ENCODE assay signal across 7 cellular contexts in genomic region chr10:87817291-87817872, GRCh38. TPM values are rescaled to one million over a fixed set of nuclear protein-coding genes. Genes with fewer than 3 reads are reported as not detected.
DNase-seq lines count a peak whose midpoint lies in the region; ATAC-seq lines count a peak whose summit lies in the region.

No MANE protein-coding gene starts in this region.

- H3K79me1 ChIP-seq in mesendoderm (ENCODE audit: low read length) = peaks cover 1% of the 10 kb centered on the region

- H3K36me3 ChIP-seq in H7 (replicated peaks; ENCODE audit: control insufficient read depth, insufficient read depth, low read length) (peaks cover 3% of the 10 kb centered on the region; the same call in 1 of the 2 replicates), mesendoderm (ENCODE audit: control insufficient read depth, insufficient read depth, low read length) (no peaks in the 10 kb centered on the region), aorta (ENCODE audit: control insufficient read depth in 1 of 2, insufficient read depth in 2 of 2, low read length in 1 of 2) (no peaks in the 10 kb centered on the region)

- peak; percentile 26 for ATAC-seq in GM18502 (IDR thresholded peaks at IDR 0.05; ENCODE audit: poor library complexity, unreplicated experiment)
- ATAC-seq in aorta (ENCODE audit: low FRiP score) = no peak

- no peaks in the 10 kb centered on the region for H3K9me3 ChIP-seq in aorta (ENCODE audit: control insufficient read depth, low read length)

- H2BK5ac ChIP-seq in mesendoderm (ENCODE audit: low read length) = peak overlapping the region; percentile 61

- H3K4me1 ChIP-seq in mesendoderm (ENCODE audit: control insufficient read depth, low read depth, low read length) (no peaks in the 10 kb centered on the region), aorta (ENCODE audit: control insufficient read depth in 1 of 2, insufficient read depth in 2 of 2, low read length in 2 of 2) (peaks cover 0 to 3% of the 10 kb centered on the region in 2 donors)

- peak overlapping the region; percentile 71 for H3K18ac ChIP-seq in mesendoderm (ENCODE audit: low read length)

- no peak overlapping the region for H2BK120ac ChIP-seq in mesendoderm (ENCODE audit: low read depth, low read length)

- peak overlapping the region; percentile 16 for H4K8ac ChIP-seq in mesendoderm (ENCODE audit: low read depth, low read length)

- DNase-seq in H7 (no peak), NCI-H1694 (lab: John Stamatoyannopoulos, UW) (peak; percentile 27), caudate nucleus (lab: John Stamatoyannopoulos, UW) (peak in 3 of 61 donors; percentile 38 to 50 (median 44)), mesendoderm (no peak), aorta (no peak), NCI-H187 (lab: John Stamatoyannopoulos, UW) (no peak)

- H4K5ac ChIP-seq in mesendoderm (ENCODE audit: low read length) = no peak overlapping the region

- H3K27me3 ChIP-seq in H7 (ENCODE audit: control insufficient read depth, insufficient read depth, low read length) (no peaks in the 10 kb centered on the region), mesendoderm (ENCODE audit: insufficient read depth, low read length, poor library complexity) (no peaks in the 10 kb centered on the region), aorta (ENCODE audit: control insufficient read depth in 1 of 2, insufficient read depth in 2 of 2, low read length in 1 of 2) (no peaks in the 10 kb centered on the region)

- no peak overlapping the region for H2BK15ac ChIP-seq in mesendoderm (replicated peaks; ENCODE audit: low read depth)

- H3K56ac ChIP-seq in mesendoderm (ENCODE audit: low read length) = peak overlapping the region; percentile 98

- peak overlapping the region; percentile 45 for H3K4me2 ChIP-seq in mesendoderm (ENCODE audit: low read length)

- no CpG with 5 or more reads among the region's 19 CpGs for WGBS in mesendoderm (ENCODE audit: extremely low coverage, insufficient coverage, low lambda C conversion rate)
- 7% methylated on average over 19 of the region's 19 CpGs for WGBS in aorta, 2 donors

- peak overlapping the region; percentile 63 for H3K27ac ChIP-seq in caudate nucleus (ENCODE audit: low read depth, low read length)
- peak overlapping the region; percentile 85 for H3K27ac ChIP-seq in mesendoderm (ENCODE audit: low read depth, low read length)
- peak overlapping the region in 1 of 2 donors; percentile 1 for H3K27ac ChIP-seq in aorta (ENCODE audit: low read depth in 1 of 2, low read length in 2 of 2)

- H2AK5ac ChIP-seq in mesendoderm (ENCODE audit: low read length) = no peak overlapping the region

- no peak overlapping the region for H3K4ac ChIP-seq in mesendoderm (ENCODE audit: low read depth, low read length)

- peak overlapping the region; percentile 96 for H3K9ac ChIP-seq in mesendoderm (ENCODE audit: low read length)

- intact Hi-C loops in aorta (cut with DNase I) = no loop called here

- peak overlapping the region; percentile 71 for H3K4me3 ChIP-seq in H7 (ENCODE audit: insufficient read depth, low read depth, low read length)
- peak overlapping the region; percentile 92 for H3K4me3 ChIP-seq in mesendoderm (ENCODE audit: low read length)
- peak overlapping the region; percentile 62 to 65 for H3K4me3 ChIP-seq in aorta (ENCODE audit: low read length in 2 of 2)

- H3K79me2 ChIP-seq in mesendoderm (ENCODE audit: control insufficient read depth, insufficient read depth, low read length) = peaks cover 23% of the 10 kb centered on the region

- peak overlapping the region; percentile 12 for H3K23ac ChIP-seq in mesendoderm (ENCODE audit: low read length)

RNA-seq across cellular contexts. Expression of gene ATAD1, which starts 0.6 kb away (rescaled TPM):
- total RNA-seq in H7 (2014; rRNA removed; shearing (Covaris generic)) = 37.5 and 47.2 TPM in 2 replicates
- 25.9 TPM for polyA plus RNA-seq in mesendoderm (2013, experiment 1 of 2)
- 26.5 TPM for polyA plus RNA-seq in mesendoderm (2013, experiment 2 of 2)
- total RNA-seq in aorta = 10 to 100 TPM; 39.5 to 43.4 TPM
- 10 to 100 TPM; 18.8 to 24.7 TPM for polyA plus RNA-seq in aorta

RNA-seq across cellular contexts. Expression of gene KLLN, which starts 46.0 kb away (rescaled TPM):
- 0.10 and 0.15 TPM in 2 replicates for total RNA-seq in H7 (2014; rRNA removed; shearing (Covaris generic))
- polyA plus RNA-seq in mesendoderm (2013, experiment 1 of 2) = 0.11 TPM
- 0.15 TPM for polyA plus RNA-seq in mesendoderm (2013, experiment 2 of 2)
- under 1 TPM; 0.29 to 0.66 TPM for total RNA-seq in aorta
- polyA plus RNA-seq in aorta = under 1 TPM; 0.25 to 0.36 TPM

RNA-seq across cellular contexts. Expression of gene PTEN, which starts 46.0 kb away (rescaled TPM):
- total RNA-seq in H7 (2014; rRNA removed; shearing (Covaris generic)) = 25.5 and 53.6 TPM in 2 replicates
- polyA plus RNA-seq in mesendoderm (2013, experiment 1 of 2) = 18.5 TPM
- 18.1 TPM for polyA plus RNA-seq in mesendoderm (2013, experiment 2 of 2)
- 100 to 1,000 TPM; 119 to 165 TPM for total RNA-seq in aorta
- polyA plus RNA-seq in aorta = 10 to 100 TPM; 26.8 to 35.4 TPM
